In the genomic region with DNA sequence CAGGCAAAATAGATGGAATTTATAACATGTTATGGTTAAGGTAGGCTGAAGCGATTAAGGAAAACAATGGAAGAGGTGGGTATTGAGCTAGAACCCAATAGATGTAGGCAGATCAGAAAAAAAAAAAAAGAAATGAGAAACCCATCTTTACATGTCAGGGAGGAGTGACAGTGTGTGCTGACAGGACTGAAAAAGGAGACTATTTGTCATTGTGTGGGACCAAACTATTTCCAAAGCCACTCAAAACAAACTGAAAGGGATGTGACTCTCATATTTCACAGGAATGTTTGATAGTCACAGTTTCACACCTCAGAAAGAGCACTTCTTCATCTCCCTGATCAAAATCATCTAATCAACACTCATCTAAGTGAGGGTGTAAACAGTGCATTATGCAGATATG, we compare ENCODE assay signal across 7 cellular contexts.
"Had no signal": no experiment of that assay in that cellular context is flagged by ENCODE, and none has a peak within 500 bp of the region (broad histone marks: within the 10 kb centered on the region; RNA-seq: fewer than 3 reads in every experiment).

No MANE protein-coding gene starts in this region.

- H3K27ac ChIP-seq: HL-60 had no signal

- H3K4me3 ChIP-seq: GM23338, K562 had no signal

- DNase-seq: H9, HCEC 1CT, IMR-90, KG1 had no signal

- ATAC-seq: GM23338, K562 had no signal

- H3K9me3 Mint-ChIP-seq: GM23338, H9 had no signal

- H3K4me2 ChIP-seq: GM23338 had no signal

- H3K27ac Mint-ChIP-seq: GM23338, H9 had no signal

- H3K4me3 Mint-ChIP-seq: GM23338, H9 had no signal
